In genomic region chr11:44746894-44747293, GRCh38 we compare ENCODE assay signal across 1 cellular context.
TF ChIP-seq lines count a peak whose summit lies in the region.

No MANE protein-coding gene starts in this region.

TF ChIP-seq in HepG2, 621 proteins besides CTCF, POLR2A, EP300 and RAD21 (continued from another document):
- no peak for TF ChIP-seq FOXP4 (CRISPR knock-in tag; IDR thresholded peaks at IDR 0.05)
- no peak for TF ChIP-seq LRRFIP1 (CRISPR knock-in tag; conservative IDR thresholded peaks at IDR 0.05)
- no peak for TF ChIP-seq ZFY (CRISPR knock-in tag; IDR thresholded peaks at IDR 0.05)
- TF ChIP-seq TBP (CRISPR knock-in tag; IDR thresholded peaks at IDR 0.05) = no peak
- TF ChIP-seq ZMAT5 (CRISPR knock-in tag; IDR thresholded peaks at IDR 0.05; ENCODE audit: borderline replicate concordance, low read depth) = no peak
- TF ChIP-seq HOXA3 (CRISPR knock-in tag; IDR thresholded peaks at IDR 0.05) = no peak
